ENCODE assay signal across 26 cellular contexts in genomic region chr6:3489961-3490621, GRCh38. TPM values are rescaled to one million over a fixed set of nuclear protein-coding genes. Genes with fewer than 3 reads are reported as not detected.
DNase-seq lines count a peak whose midpoint lies in the region; ATAC-seq and TF ChIP-seq lines count a peak whose summit lies in the region.
"Had no signal": no experiment of that assay in that cellular context is flagged by ENCODE, and none has a peak within 500 bp of the region (broad histone marks: within the 10 kb centered on the region; RNA-seq: fewer than 3 reads in every experiment).

No MANE protein-coding gene starts in this region.

- no peaks in the 10 kb centered on the region for H3K36me3 Mint-ChIP-seq in endodermal cell (ENCODE audit: low read depth)

- peak overlapping the region; percentile 67 for H3K27ac Mint-ChIP-seq in endodermal cell
- H3K27ac Mint-ChIP-seq: CD4-positive, alpha-beta T cell; GM23338; HFFc6 had no signal

- peaks cover 26% of the 10 kb centered on the region for H3K27me3 Mint-ChIP-seq in endodermal cell (ENCODE audit: insufficient read depth)

- WGBS in endodermal cell (ENCODE audit: insufficient coverage in 1 of 2, insufficient read length in 1 of 2), 2 experiments, result 87 to 93% methylated on average over 9 to 12 of the region's 12 CpGs

- no peak overlapping the region for H3K4me2 ChIP-seq in neural cell (ENCODE audit: low read length)
- H3K4me2 ChIP-seq: A549; BLaER1 treated with 17β-estradiol and CSF1 and Interleukin-3, amounts not matched to agents 10 nM and 100 nM; GM23338; PC-9 had no signal

- no peak for TF ChIP-seq EP300 in neural cell (conservative IDR thresholded peaks at IDR 0.05; ENCODE audit: poor library complexity, severe bottlenecking)

- no peaks in the 10 kb centered on the region for H3K9me2 ChIP-seq in neural cell (ENCODE audit: insufficient read depth, low read length)

- no peak overlapping the region for H3K4me3 Mint-ChIP-seq in endodermal cell
- H3K4me3 Mint-ChIP-seq: CD4-positive, alpha-beta T cell; GM23338; HFFc6 had no signal

- TF ChIP-seq CTCF in endodermal cell (conservative IDR thresholded peaks at IDR 0.05) (no peak), neural cell (IDR thresholded peaks at IDR 0.05; ENCODE audit: poor library complexity, severe bottlenecking) (no peak)

- no peaks in the 10 kb centered on the region for H3F3A ChIP-seq in neural cell (ENCODE audit: insufficient read depth, low read length, poor library complexity, severe bottlenecking)

- no peaks in the 10 kb centered on the region for H3K27me3 ChIP-seq in HUES48 (ENCODE audit: control insufficient read depth, insufficient read depth, low read length)
- no peaks in the 10 kb centered on the region for H3K27me3 ChIP-seq in SJSA1 (replicated peaks)
- H3K27me3 ChIP-seq in endodermal cell (ENCODE audit: control insufficient read depth, insufficient read depth, low read length, poor library complexity, severe bottlenecking), result no peaks in the 10 kb centered on the region
- H3K27me3 ChIP-seq in neural cell (ENCODE audit: insufficient read depth, low read depth, low read length), result no peaks in the 10 kb centered on the region
- H3K27me3 ChIP-seq: BLaER1 treated with 17β-estradiol and CSF1 and Interleukin-3, amounts not matched to agents 10 nM and 100 nM; MG63 had no signal

- H2AFZ ChIP-seq in neural cell (ENCODE audit: low read depth, low read length), result no peak overlapping the region
- H2AFZ ChIP-seq: GM23338, PC-9 had no signal

- H3K9me3 Mint-ChIP-seq in endodermal cell, result peaks cover 4% of the 10 kb centered on the region
- H3K9me3 Mint-ChIP-seq: CD4-positive, alpha-beta T cell; GM23338 had no signal

- peaks cover 13% of the 10 kb centered on the region for H3K4me1 ChIP-seq in HUES48 (ENCODE audit: control insufficient read depth, insufficient read depth, low read length)
- peaks cover 17% of the 10 kb centered on the region for H3K4me1 ChIP-seq in SJSA1 (replicated peaks)
- peaks cover 10% of the 10 kb centered on the region for H3K4me1 ChIP-seq in endodermal cell (ENCODE audit: control insufficient read depth, insufficient read depth, low read length)
- H3K4me1 ChIP-seq: A549 had no signal

- no peaks in the 10 kb centered on the region for H3K79me2 ChIP-seq in neural cell (replicated peaks; ENCODE audit: insufficient read depth, low read length)

- H3K9ac ChIP-seq in HUES48 (ENCODE audit: low read depth, low read length), result no peak overlapping the region
- H3K9ac ChIP-seq in endodermal cell (ENCODE audit: extremely low read depth, low read length, poor library complexity, severe bottlenecking), result no peak overlapping the region
- no peak overlapping the region for H3K9ac ChIP-seq in neural cell (ENCODE audit: low read length)
- H3K9ac ChIP-seq: BLaER1 treated with 17β-estradiol and CSF1 and Interleukin-3, amounts not matched to agents 10 nM and 100 nM had no signal

- DNase-seq in SJSA1 (ENCODE audit: low read depth in 1 of 2, low spot score in 2 of 2) (no peak), endodermal cell (peak; percentile 65)
- no peak for DNase-seq in activated effector memory CD4-positive, alpha-beta T cell treated with anti-CD3 and anti-CD28 coated beads, Interleukin-2, amount 50 U/mL, for 16 hours
- DNase-seq: AML-193; CD4-positive, alpha-beta T cell; HFFc6; KBM-7; MG63; NCI-H1105 treated with DMSO at 0.1 percent for 48 hours; NCI-H146; NCI-H1930; NCI-H2107; NCI-H524; NCI-H774; Right ventricle myocardium superior; RPMI8226 had no signal

- no peaks in the 10 kb centered on the region for H4K20me1 ChIP-seq in neural cell (ENCODE audit: insufficient read depth)
- H4K20me1 ChIP-seq: BLaER1 treated with 17β-estradiol and CSF1 and Interleukin-3, amounts not matched to agents 10 nM and 100 nM had no signal

- peaks cover 24% of the 10 kb centered on the region for H3K4me1 Mint-ChIP-seq in endodermal cell

- H3K4me3 ChIP-seq in HUES48 (ENCODE audit: low read depth, low read length), result no peak overlapping the region
- H3K4me3 ChIP-seq in SJSA1, result no peak overlapping the region
- no peak overlapping the region for H3K4me3 ChIP-seq in endodermal cell (ENCODE audit: low read length)
- H3K4me3 ChIP-seq in neural cell (ENCODE audit: low read length), result no peak overlapping the region
- H3K4me3 ChIP-seq: A549; BLaER1 treated with 17β-estradiol and CSF1 and Interleukin-3, amounts not matched to agents 10 nM and 100 nM; GM23338; HAP-1; MG63; PC-9 had no signal

- ATAC-seq in HG02642 (IDR thresholded peaks at IDR 0.05; ENCODE audit: poor library complexity, unreplicated experiment) (no peak), HG03045 (IDR thresholded peaks at IDR 0.05; ENCODE audit: unreplicated experiment) (no peak), GM19328 (IDR thresholded peaks at IDR 0.05; ENCODE audit: unreplicated experiment) (no peak)
- ATAC-seq: A549 had no signal

- H3K36me3 ChIP-seq in HUES48 (ENCODE audit: control insufficient read depth, insufficient read depth, low read length), result no peaks in the 10 kb centered on the region
- H3K36me3 ChIP-seq in SJSA1, result no peaks in the 10 kb centered on the region
- no peaks in the 10 kb centered on the region for H3K36me3 ChIP-seq in endodermal cell (ENCODE audit: control insufficient read depth, insufficient read depth, low read length)
- H3K36me3 ChIP-seq in neural cell (ENCODE audit: insufficient read depth, low read length), result no peaks in the 10 kb centered on the region
- H3K36me3 ChIP-seq: BLaER1 treated with 17β-estradiol and CSF1 and Interleukin-3, amounts not matched to agents 10 nM and 100 nM; HAP-1; MG63 had no signal

- H3K27ac ChIP-seq in HUES48 (ENCODE audit: low read depth, low read length), result peak overlapping the region; percentile 88
- peak overlapping the region; percentile 74 for H3K27ac ChIP-seq in SJSA1
- H3K27ac ChIP-seq in endodermal cell (ENCODE audit: low read depth, low read length), result peak overlapping the region; percentile 82
- peak overlapping the region; percentile 18 for H3K27ac ChIP-seq in neural cell (ENCODE audit: low read length)
- H3K27ac ChIP-seq: A549; BLaER1 treated with 17β-estradiol and CSF1 and Interleukin-3, amounts not matched to agents 10 nM and 100 nM; PC-9 had no signal

- no peak for TF ChIP-seq RAD21 in neural cell (conservative IDR thresholded peaks at IDR 0.05)

- H3K9me3 ChIP-seq in HUES48 (ENCODE audit: control insufficient read depth, insufficient read depth, low read length) (no peaks in the 10 kb centered on the region), SJSA1 (replicated peaks) (no peaks in the 10 kb centered on the region), endodermal cell (ENCODE audit: control insufficient read depth, low read length) (peaks cover 2% of the 10 kb centered on the region), neural cell (ENCODE audit: low read length) (no peaks in the 10 kb centered on the region)
- H3K9me3 ChIP-seq: A549, HAP-1, MG63 had no signal

TF ChIP-seq in neural cell, 6 proteins besides CTCF, POLR2A, EP300 and RAD21:
- no peak for TF ChIP-seq MXI1 (conservative IDR thresholded peaks at IDR 0.05; ENCODE audit: poor library complexity, severe bottlenecking)
- no peak for TF ChIP-seq SMC3 (conservative IDR thresholded peaks at IDR 0.05; ENCODE audit: poor library complexity)
- TF ChIP-seq TAF1 (IDR thresholded peaks at IDR 0.05; ENCODE audit: low read depth), result no peak
- no peak for TF ChIP-seq POLR2AphosphoS5 (IDR thresholded peaks at IDR 0.05)
- TF ChIP-seq EZH2 (IDR thresholded peaks at IDR 0.05; ENCODE audit: borderline replicate concordance, insufficient read depth, low read length, poor library complexity, severe bottlenecking), result no peak
- TF ChIP-seq REST (IDR thresholded peaks at IDR 0.05; ENCODE audit: borderline replicate concordance), result no peak

RNA-seq across cellular contexts. Expression of gene SLC22A23, which starts 33.2 kb away (rescaled TPM):
- 0.53 and 2.7 TPM in 2 replicates for total RNA-seq in SJSA1 (2014; rRNA removed; shearing (Covaris generic))
- 10 to 100 TPM; 11.1 to 13.3 TPM for total RNA-seq in endodermal cell
- 21.0 TPM for polyA plus RNA-seq in endodermal cell (2013, experiment 1 of 2)
- polyA plus RNA-seq in endodermal cell (2013, experiment 2 of 2), result 18.4 TPM
- polyA plus RNA-seq in neural cell, result 8.4 and 8.8 TPM in 2 replicates
- polyA minus RNA-seq in neural cell, result 32.5 and 33.6 TPM in 2 replicates

Comparison
In these comparisons a context has a peak if more than half of its experiments do, and no peak if none do; other contexts are left out.
1. H3K27ac ChIP-seq: peak in every context shown above with its lines; median percentile 88 in HUES48; 82 in endodermal cell; 74 in SJSA1; 18 in neural cell.